8 cellular contexts compared by ENCODE assay signal in the genomic region with DNA sequence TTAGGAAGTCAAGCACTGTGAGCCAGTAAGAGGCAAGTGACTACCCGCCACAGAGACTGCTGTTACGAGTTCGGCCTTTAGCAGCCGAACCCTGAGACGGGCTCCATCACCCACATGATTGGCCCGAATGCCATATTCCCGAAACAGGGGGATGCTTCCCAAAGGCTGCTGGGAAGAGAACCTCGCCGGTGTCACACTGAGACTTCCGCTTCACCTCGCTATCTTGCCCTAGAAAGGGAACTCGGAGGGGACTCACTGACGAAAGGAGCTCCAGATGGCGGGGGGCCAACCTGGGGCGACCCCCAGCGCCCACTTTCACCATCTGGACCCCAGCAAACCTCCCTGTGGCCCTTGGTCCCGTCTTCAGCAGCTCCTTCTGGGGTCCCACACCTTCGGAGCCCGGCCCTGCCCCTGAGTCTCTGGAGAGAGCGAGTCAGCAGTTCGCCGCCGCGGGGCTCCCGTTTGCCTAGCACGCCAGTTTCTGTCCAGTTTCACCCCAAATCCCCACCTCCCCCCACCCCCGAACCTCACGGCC. TPM values are rescaled to one million over a fixed set of nuclear protein-coding genes. Genes with fewer than 3 reads are reported as not detected.
A peak's percentile ranks its signal among the peaks of the same experiment; 100 is the strongest.
DNase-seq lines count a peak whose midpoint lies in the region; ATAC-seq, FAIRE-seq and TF ChIP-seq lines count a peak whose summit lies in the region.

No MANE protein-coding gene starts in this region.

- peak; percentile 20 for ATAC-seq in HG03039 (IDR thresholded peaks at IDR 0.05; ENCODE audit: unreplicated experiment)

- peaks cover 16% of the 10 kb centered on the region for H3K4me1 Mint-ChIP-seq in MCF 10A (ENCODE audit: insufficient read depth, unreplicated experiment)

- no peaks in the 10 kb centered on the region for H3K9me3 Mint-ChIP-seq in MCF 10A (ENCODE audit: unreplicated experiment)

- 1 to 4% (median 1%) methylated on average over 28 of the region's 28 CpGs for WGBS in small intestine, 3 donors

- H3K27ac ChIP-seq in small intestine (ENCODE audit: low read depth in 1 of 2, low read length in 1 of 2), result peak overlapping the region; percentile 81 to 92

- peak overlapping the region; percentile 76 for H3K27ac Mint-ChIP-seq in MCF 10A (ENCODE audit: low read depth, unreplicated experiment)

- peaks cover 26% of the 10 kb centered on the region for H3K36me3 Mint-ChIP-seq in MCF 10A (ENCODE audit: insufficient read depth, unreplicated experiment)

- intact Hi-C loops in MCF 10A (cut with micrococcal nuclease), result no loop called here

- FAIRE-seq in small intestine (lab: Jason Lieb, UNC), result no peak

- H3K4me3 Mint-ChIP-seq in MCF 10A (ENCODE audit: unreplicated experiment), result peak overlapping the region; percentile 88

- H3K27me3 Mint-ChIP-seq in MCF 10A (ENCODE audit: insufficient read depth, unreplicated experiment), result peaks cover 13% of the 10 kb centered on the region

- no peaks in the 10 kb centered on the region for H3K4me1 ChIP-seq in small intestine (ENCODE audit: control insufficient read depth in 2 of 2, insufficient read depth in 1 of 2, low read depth in 1 of 2, low read length in 1 of 2)

- no peaks in the 10 kb centered on the region for H3K9me3 ChIP-seq in small intestine (ENCODE audit: control insufficient read depth, low read depth)

- H3K36me3 ChIP-seq in small intestine (ENCODE audit: control insufficient read depth in 2 of 2, insufficient read depth in 2 of 2, low read length in 2 of 2), result peaks cover 5 to 10% of the 10 kb centered on the region in 2 donors

- CTCF ChIA-PET in MCF 10A (lab: Yijun Ruan, JAX), result interaction anchor here (0.6 to 5.0 kb wide), 5 partner anchors 20 to 719 kb away, joined by 3 to 25 read pairs (median 4); no protein-coding TSS in a partner anchor

- no peaks in the 10 kb centered on the region for H3K27me3 ChIP-seq in small intestine (ENCODE audit: control insufficient read depth in 2 of 2, insufficient read depth in 2 of 2, low read length in 2 of 2)

- peak; percentile 77 for DNase-seq in activated effector memory CD4-positive, alpha-beta T cell treated with anti-CD3 and anti-CD28 coated beads, Interleukin-2, amount 50 U/mL, for 16 hours
- DNase-seq in activated effector memory CD4-positive, alpha-beta T cell treated with Interleukin-2 at 50 U/mL for 16 hours, result no peak
- peak; percentile 59 for DNase-seq in RKO (ENCODE audit: low spot score)
- DNase-seq in MCF 10A (ENCODE audit: unreplicated experiment), result peak; percentile 34
- DNase-seq in inferior parietal cortex (ENCODE audit: extremely low spot score), result peak; percentile 27
- DNase-seq in small intestine, result peak; percentile 43
- DNase-seq in kidney glomerular epithelial cell (lab: John Stamatoyannopoulos, UW), result no peak

- no peak for TF ChIP-seq CTCF in MCF 10A (IDR thresholded peaks at IDR 0.05; ENCODE audit: unreplicated experiment)

- peak overlapping the region; percentile 90 for H3K4me3 ChIP-seq in small intestine (ENCODE audit: low read depth in 1 of 2, low read length in 2 of 2)

- TSS peak; percentile 46 for BruUV-seq in MCF 10A (replicated peaks; lab: Mats Ljungman, UMichigan)

- POLR2A ChIA-PET in MCF 10A (lab: Yijun Ruan, JAX), result interaction anchor here (0.5 to 0.9 kb wide), 3 partner anchors 10 to 260 kb away, joined by 3 to 5 read pairs (median 4); no protein-coding TSS in a partner anchor

RNA-seq across cellular contexts. Expression of gene HPS1, which starts 0.5 kb away (rescaled TPM):
- 40.5 and 41.8 TPM in 2 replicates for total RNA-seq in MCF 10A (2022)
- polyA plus RNA-seq in small intestine, result 10 to 100 TPM; 47.5 to 83.2 (median 76.5) TPM

RNA-seq across cellular contexts. Expression of gene PYROXD2, which starts 31.2 kb away (rescaled TPM):
- 4.0 and 7.9 TPM in 2 replicates for total RNA-seq in MCF 10A (2022)
- polyA plus RNA-seq in small intestine, result 1 to 10 TPM; 2.7 to 7.2 (median 4.6) TPM

Comparison
In these comparisons a context has a peak if more than half of its experiments do, and no peak if none do; other contexts are left out.
1. DNase-seq: peak in activated effector memory CD4-positive, alpha-beta T cell treated with anti-CD3 and anti-CD28 coated beads, Interleukin-2, amount 50 U/mL, for 16 hours (single experiment), RKO (single experiment), MCF 10A (single experiment), inferior parietal cortex (single experiment) and small intestine (single experiment); none in activated effector memory CD4-positive, alpha-beta T cell treated with Interleukin-2 at 50 U/mL for 16 hours (single experiment) and kidney glomerular epithelial cell (single experiment).